8 cellular contexts compared by ENCODE assay signal in the genomic region with DNA sequence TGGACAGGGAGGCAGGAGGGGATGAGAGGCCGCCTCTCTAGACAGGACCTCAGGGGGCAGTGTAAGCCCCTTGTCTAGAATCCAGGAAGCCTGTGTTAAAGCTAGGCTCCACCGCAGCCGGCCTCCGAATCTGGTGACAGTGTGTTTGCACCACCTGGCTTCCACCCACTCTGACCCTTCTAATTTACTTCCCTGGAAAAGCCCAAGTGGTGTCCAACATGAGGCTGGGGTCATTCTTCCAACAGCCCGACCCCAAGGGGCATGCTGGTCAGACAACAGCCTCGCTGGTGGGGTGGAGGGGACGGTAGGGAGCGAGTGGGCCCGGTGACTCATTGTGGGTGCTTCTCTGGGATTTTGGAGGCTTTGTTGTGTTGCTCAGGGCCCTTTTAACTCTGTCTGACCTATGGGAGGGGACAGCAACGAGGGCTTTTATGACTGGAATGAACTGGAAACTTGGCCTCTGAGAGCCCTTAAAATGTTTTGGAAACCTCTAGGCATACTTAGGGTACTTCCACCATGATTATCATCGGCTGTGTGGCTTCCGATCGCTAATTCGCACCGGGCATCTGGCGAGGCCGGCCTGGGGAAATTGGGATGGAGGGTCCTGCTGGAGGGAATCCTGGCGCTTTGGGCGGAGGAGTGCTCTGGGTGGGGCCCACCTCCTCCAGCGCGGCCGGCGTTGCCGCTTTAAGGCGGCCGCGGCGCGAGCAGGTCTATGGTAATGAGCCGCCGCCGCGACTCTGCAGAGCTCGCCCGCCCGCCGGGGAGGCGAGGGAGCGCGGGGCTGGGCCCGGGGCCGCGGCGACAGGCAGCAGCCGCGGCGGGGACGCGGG. TPM values are rescaled to one million over a fixed set of nuclear protein-coding genes. Genes with fewer than 3 reads are reported as not detected.
DNase-seq lines count a peak whose midpoint lies in the region; ATAC-seq, FAIRE-seq and TF ChIP-seq lines count a peak whose summit lies in the region.

A gene with protein sequence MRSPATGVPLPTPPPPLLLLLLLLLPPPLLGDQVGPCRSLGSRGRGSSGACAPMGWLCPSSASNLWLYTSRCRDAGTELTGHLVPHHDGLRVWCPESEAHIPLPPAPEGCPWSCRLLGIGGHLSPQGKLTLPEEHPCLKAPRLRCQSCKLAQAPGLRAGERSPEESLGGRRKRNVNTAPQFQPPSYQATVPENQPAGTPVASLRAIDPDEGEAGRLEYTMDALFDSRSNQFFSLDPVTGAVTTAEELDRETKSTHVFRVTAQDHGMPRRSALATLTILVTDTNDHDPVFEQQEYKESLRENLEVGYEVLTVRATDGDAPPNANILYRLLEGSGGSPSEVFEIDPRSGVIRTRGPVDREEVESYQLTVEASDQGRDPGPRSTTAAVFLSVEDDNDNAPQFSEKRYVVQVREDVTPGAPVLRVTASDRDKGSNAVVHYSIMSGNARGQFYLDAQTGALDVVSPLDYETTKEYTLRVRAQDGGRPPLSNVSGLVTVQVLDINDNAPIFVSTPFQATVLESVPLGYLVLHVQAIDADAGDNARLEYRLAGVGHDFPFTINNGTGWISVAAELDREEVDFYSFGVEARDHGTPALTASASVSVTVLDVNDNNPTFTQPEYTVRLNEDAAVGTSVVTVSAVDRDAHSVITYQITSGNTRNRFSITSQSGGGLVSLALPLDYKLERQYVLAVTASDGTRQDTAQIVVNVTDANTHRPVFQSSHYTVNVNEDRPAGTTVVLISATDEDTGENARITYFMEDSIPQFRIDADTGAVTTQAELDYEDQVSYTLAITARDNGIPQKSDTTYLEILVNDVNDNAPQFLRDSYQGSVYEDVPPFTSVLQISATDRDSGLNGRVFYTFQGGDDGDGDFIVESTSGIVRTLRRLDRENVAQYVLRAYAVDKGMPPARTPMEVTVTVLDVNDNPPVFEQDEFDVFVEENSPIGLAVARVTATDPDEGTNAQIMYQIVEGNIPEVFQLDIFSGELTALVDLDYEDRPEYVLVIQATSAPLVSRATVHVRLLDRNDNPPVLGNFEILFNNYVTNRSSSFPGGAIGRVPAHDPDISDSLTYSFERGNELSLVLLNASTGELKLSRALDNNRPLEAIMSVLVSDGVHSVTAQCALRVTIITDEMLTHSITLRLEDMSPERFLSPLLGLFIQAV (N-terminal part only) (plus strand): TSS at position 743 of the 833 bp plus-strand sequence. CDS start 541 bp downstream, outside the sequence.

- intact Hi-C loops in kidney (cut with DNase I) = no loop called here

- DNase-seq in GM12892 (ENCODE audit: insufficient read length) (peak; percentile 90), NCI-H128 (lab: John Stamatoyannopoulos, UW; ENCODE audit: unreplicated experiment) (peak; percentile 55), WERI-Rb-1 (peak; percentile 83), kidney (peak; percentile 87)
- peak; percentile 63 for DNase-seq in central memory CD4-positive, alpha-beta T cell
- peak; percentile 18 to 50 (median 32) for DNase-seq in stimulated activated CD4-positive, alpha-beta T cell treated with anti-CD3 and anti-CD28 coated beads, Interleukin-1b, Interleukin-23, amount 100 ng/mL, for 24 hours (ENCODE audit: low read depth in 4 of 4, low spot score in 1 of 4)

- H3K4me3 ChIP-seq in WERI-Rb-1 (ENCODE audit: low read depth, low read length) = peak within 1 kb of the TSS; percentile 42
- H3K4me3 ChIP-seq in kidney (ENCODE audit: low read length in 2 of 2) = peak within 1 kb of the TSS; percentile 29 to 47

- TF ChIP-seq CTCF in WERI-Rb-1 (IDR thresholded peaks at IDR 0.05; ENCODE audit: low read depth, low read length) = 0 out of 2 replicates have a peak, but pooled peaks have one; percentile 23
- no peak for TF ChIP-seq CTCF in kidney (IDR thresholded peaks at IDR 0.05; ENCODE audit: borderline replicate concordance, extremely low read depth, insufficient read depth)

- no peak within 1 kb of the TSS for H3K27ac ChIP-seq in WERI-Rb-1
- no peak within 1 kb of the TSS for H3K27ac ChIP-seq in kidney (ENCODE audit: low read depth in 2 of 2, low read length in 2 of 2)

- peaks cover 10% of the 10 kb centered on the region for H3K9me3 ChIP-seq in WERI-Rb-1 (ENCODE audit: severe bottlenecking)
- no peaks in the 10 kb centered on the region for H3K9me3 ChIP-seq in kidney (ENCODE audit: control insufficient read depth in 1 of 2, low read length in 2 of 2)

- peak within 1 kb of the TSS in 1 of 2 donors; percentile 12 for H3K9ac ChIP-seq in kidney (ENCODE audit: low read length in 2 of 2)

- peaks cover 34% of the 10 kb centered on the region for H3K36me3 ChIP-seq in WERI-Rb-1
- no peaks in the 10 kb centered on the region for H3K36me3 ChIP-seq in kidney (ENCODE audit: control insufficient read depth in 1 of 2, insufficient read depth in 2 of 2, low read length in 2 of 2)

- peak; percentile 48 for FAIRE-seq in GM12892 (lab: Jason Lieb, UNC)
- FAIRE-seq in kidney (lab: Jason Lieb, UNC) = no peak

- H3K27me3 ChIP-seq in WERI-Rb-1 (ENCODE audit: insufficient read depth, low read depth, severe bottlenecking) = no peaks in the 10 kb centered on the region

- no peak for TF ChIP-seq POLR2A in GM12892 (IDR thresholded peaks at IDR 0.05; ENCODE audit: low read depth, low read length)

- H3K4me1 ChIP-seq in kidney (ENCODE audit: control insufficient read depth in 1 of 2, insufficient read depth in 1 of 2, low read depth in 1 of 2, low read length in 2 of 2) = peaks cover 9 to 18% of the 10 kb centered on the region in 2 donors

- ATAC-seq in HG02610 (IDR thresholded peaks at IDR 0.05; ENCODE audit: unreplicated experiment) (peak; percentile 77), GM18873 (IDR thresholded peaks at IDR 0.05; ENCODE audit: low FRiP score, unreplicated experiment) (no peak)

RNA-seq across cellular contexts. Expression of the gene that starts here (rescaled TPM):
- 0.25 TPM for polyA plus RNA-seq in GM12892 (2012; ENCODE audit: missing spikeins)
- total RNA-seq in kidney = 65.6 TPM
- 10.6 TPM for polyA plus RNA-seq in kidney (ENCODE audit: insufficient read depth, low read depth, low replicate concordance)

Comparison
In these comparisons a context has a peak if more than half of its experiments do, and no peak if none do; other contexts are left out.
1. DNase-seq: peak in every context shown above with its lines; median percentile 90 in GM12892; 87 in kidney; 83 in WERI-Rb-1; 63 in central memory CD4-positive, alpha-beta T cell; 55 in NCI-H128; 32 in stimulated activated CD4-positive, alpha-beta T cell treated with anti-CD3 and anti-CD28 coated beads, Interleukin-1b, Interleukin-23, amount 100 ng/mL, for 24 hours.